Comparison of ENCODE assay signal across 11 cellular contexts in the genomic region with DNA sequence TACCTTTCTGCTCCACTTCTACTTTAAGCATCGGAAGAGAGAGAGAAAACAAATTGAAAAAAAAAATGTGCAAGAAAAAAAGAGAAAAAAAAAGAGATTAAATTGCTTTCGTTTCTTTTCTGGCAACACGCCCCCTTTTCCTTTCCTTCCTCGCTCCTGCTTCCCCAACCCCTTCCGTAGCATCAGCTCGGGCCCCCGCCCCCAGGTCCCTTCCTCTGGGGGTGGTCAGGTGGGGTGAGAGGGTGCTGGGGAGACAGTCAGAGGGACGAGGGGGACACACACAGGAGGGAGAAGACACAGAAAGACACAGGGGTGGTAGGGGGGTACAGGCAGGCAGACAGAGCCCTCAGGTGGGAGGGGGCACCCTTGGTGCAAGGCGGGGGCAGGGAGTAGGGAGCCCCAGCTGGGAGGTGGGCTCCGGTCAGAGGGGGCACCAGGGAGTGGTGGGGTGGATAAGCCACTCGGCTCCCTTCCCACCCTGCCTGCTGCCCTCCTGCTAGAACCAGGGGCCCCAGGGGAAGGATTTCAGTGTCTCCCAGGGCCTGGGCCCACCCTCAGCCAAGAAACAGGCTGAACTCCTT. TPM values are rescaled to one million over a fixed set of nuclear protein-coding genes. Genes with fewer than 3 reads are reported as not detected.
DNase-seq lines count a peak whose midpoint lies in the region; ATAC-seq lines count a peak whose summit lies in the region.
"Had no signal": no experiment of that assay in that cellular context is flagged by ENCODE, and none has a peak within 500 bp of the region (broad histone marks: within the 10 kb centered on the region; RNA-seq: fewer than 3 reads in every experiment).

No MANE protein-coding gene starts in this region.

- peaks cover 20 to 33% (median 25%) of the 10 kb centered on the region in 4 donors for H3K4me1 Mint-ChIP-seq in naive thymus-derived CD8-positive, alpha-beta T cell

- peak; percentile 30 to 37 for ATAC-seq in naive thymus-derived CD8-positive, alpha-beta T cell
- no peak for ATAC-seq in HG02759 (IDR thresholded peaks at IDR 0.05; ENCODE audit: unreplicated experiment)
- ATAC-seq in HG03520 (IDR thresholded peaks at IDR 0.05; ENCODE audit: unreplicated experiment) = no peak

- H3K27ac Mint-ChIP-seq in naive thymus-derived CD8-positive, alpha-beta T cell = peak overlapping the region; percentile 90 to 97 (median 93)

- no peaks in the 10 kb centered on the region for H3K27me3 Mint-ChIP-seq in naive thymus-derived CD8-positive, alpha-beta T cell

- POLR2A ChIA-PET in naive thymus-derived CD8-positive, alpha-beta T cell (lab: Charles Lee) = interaction anchor here (0.6 to 3.6 kb wide), 9 partner anchors 9 to 606 kb away, joined by 3 to 33 read pairs (median 3); a partner anchor contains a TSS

- peak in 5 of 6 experiments; percentile 8 to 50 (median 29) for DNase-seq in stimulated activated naive CD4-positive, alpha-beta T cell (lab: John Stamatoyannopoulos, UW)
- DNase-seq in stimulated activated naive CD4-positive, alpha-beta T cell treated with Interleukin-2 at 50 U/mL for 16 hours (lab: John Stamatoyannopoulos, UW) = no peak
- DNase-seq in naive thymus-derived CD8-positive, alpha-beta T cell = peak in 2 of 10 donors; percentile 21 to 35
- DNase-seq in LoVo (ENCODE audit: low spot score) (no peak), HT-29 (ENCODE audit: low spot score) (no peak)
- DNase-seq: brain microvascular endothelial cell, EL, pancreas had no signal

- peak overlapping the region; percentile 76 to 93 (median 89) for H3K4me3 Mint-ChIP-seq in naive thymus-derived CD8-positive, alpha-beta T cell

- H3K9me3 Mint-ChIP-seq in naive thymus-derived CD8-positive, alpha-beta T cell = no peaks in the 10 kb centered on the region

- H3K36me3 Mint-ChIP-seq in naive thymus-derived CD8-positive, alpha-beta T cell = peaks cover 0 to 23% (median 22%) of the 10 kb centered on the region in 3 donors

- H3K27ac ChIP-seq in angular gyrus (ENCODE audit: low read depth, low read length) = peak overlapping the region; percentile 15
- H3K27ac ChIP-seq: brain microvascular endothelial cell, pancreas had no signal

RNA-seq across cellular contexts. Expression of a gene that starts 30.7 kb away (rescaled TPM):
- 1 to 10 TPM; 2.7 to 4.6 TPM for total RNA-seq in naive thymus-derived CD8-positive, alpha-beta T cell
- 1 to 10 TPM; 2.3 to 4.2 (median 3.7) TPM for polyA plus RNA-seq in naive thymus-derived CD8-positive, alpha-beta T cell
- 95.9 and 102 TPM in 2 replicates for total RNA-seq in HT-29 (2014; rRNA removed; shearing (Covaris generic))

RNA-seq across cellular contexts. Expression of a gene that starts 38.9 kb away (rescaled TPM):
- total RNA-seq in naive thymus-derived CD8-positive, alpha-beta T cell = 10 to 100 TPM; 24.8 to 28.0 TPM
- under 1 TPM; 0.29 to 0.96 (median 0.51) TPM for polyA plus RNA-seq in naive thymus-derived CD8-positive, alpha-beta T cell
- 1.2 and 2.0 TPM in 2 replicates for total RNA-seq in HT-29 (2014; rRNA removed; shearing (Covaris generic))

RNA-seq across cellular contexts. Expression of a gene that starts 49.5 kb away (rescaled TPM):
- 10 to 100 TPM; 54.7 to 56.8 TPM for total RNA-seq in naive thymus-derived CD8-positive, alpha-beta T cell
- polyA plus RNA-seq in naive thymus-derived CD8-positive, alpha-beta T cell = 1 to 10 TPM; 1.1 to 1.8 (median 1.3) TPM
- total RNA-seq in HT-29 (2014; rRNA removed; shearing (Covaris generic)) = 19.4 and 25.0 TPM in 2 replicates

Comparison
In these comparisons a context has a peak if more than half of its experiments do, and no peak if none do; other contexts are left out.
1. DNase-seq: peak in stimulated activated naive CD4-positive, alpha-beta T cell (5 of 6); none in stimulated activated naive CD4-positive, alpha-beta T cell treated with Interleukin-2 at 50 U/mL for 16 hours (single experiment), LoVo (single experiment) and HT-29 (single experiment).
2. ATAC-seq: peak in naive thymus-derived CD8-positive, alpha-beta T cell (2 of 2); none in HG02759 (single experiment) and HG03520 (single experiment).
3. RNA of a gene that starts 30.7 kb away (total RNA-seq): 95.9 to 102 TPM in HT-29; 2.7 to 4.6 TPM in naive thymus-derived CD8-positive, alpha-beta T cell; every median in the first group is over 10 times any median in the second.